In genomic region chr7:50264908-50265307, GRCh38 we compare ENCODE assay signal across 1 cellular context.
TF ChIP-seq lines count a peak whose summit lies in the region.

No MANE protein-coding gene starts in this region.

TF ChIP-seq in GM12878, 131 proteins besides CTCF, POLR2A, EP300 and RAD21 (continued from another document and continues in another):
- TF ChIP-seq E2F8 (IDR thresholded peaks at IDR 0.05; ENCODE audit: low read depth, partially characterized antibody) (no peak), PAX8 (IDR thresholded peaks at IDR 0.05) (no peak), WRNIP1 (IDR thresholded peaks at IDR 0.05; ENCODE audit: borderline replicate concordance, low read depth, low read length) (no peak), KLF5 (IDR thresholded peaks at IDR 0.05; ENCODE audit: partially characterized antibody) (no peak), JUNB (IDR thresholded peaks at IDR 0.05) (peak; percentile 85), HSF1 (IDR thresholded peaks at IDR 0.05; ENCODE audit: low read depth, low read length) (no peak), PKNOX1 (IDR thresholded peaks at IDR 0.05) (no peak), KDM1A (IDR thresholded peaks at IDR 0.05; ENCODE audit: borderline replicate concordance) (no peak), CUX1 (IDR thresholded peaks at IDR 0.05; ENCODE audit: insufficient replicate concordance, low read depth, low read length) (no peak), ZNF687 (IDR thresholded peaks at IDR 0.05) (no peak), HCFC1 (IDR thresholded peaks at IDR 0.05; ENCODE audit: low read length) (no peak), STAT1 (conservative IDR thresholded peaks at IDR 0.05) (no peak), NR2C2 (IDR thresholded peaks at IDR 0.05; ENCODE audit: borderline replicate concordance, control insufficient read depth, insufficient read length, low read depth) (no peak), CHD4 (IDR thresholded peaks at IDR 0.05) (no peak), POLR2AphosphoS2 (IDR thresholded peaks at IDR 0.05; ENCODE audit: low read depth, low read length) (no peak), ZNF217 (IDR thresholded peaks at IDR 0.05) (no peak), ESRRA (IDR thresholded peaks at IDR 0.05; ENCODE audit: low read length) (no peak), ETV6 (conservative IDR thresholded peaks at IDR 0.05 in 1 of 2, IDR thresholded peaks at IDR 0.05 in 1 of 2; ENCODE audit: borderline replicate concordance in 1 of 2, low read depth in 1 of 2) (no peak; a peak in 1 of 4 replicates), CREB1 (IDR thresholded peaks at IDR 0.05; ENCODE audit: low read depth) (0 out of 2 replicates have a peak, but pooled peaks have one; percentile 41), ATF7 (IDR thresholded peaks at IDR 0.05; ENCODE audit: low read depth) (0 out of 2 replicates have a peak, but pooled peaks have one; percentile 12), ELK1 (IDR thresholded peaks at IDR 0.05; ENCODE audit: low read depth, low read length) (no peak), EED (IDR thresholded peaks at IDR 0.05; ENCODE audit: low read depth) (peak; percentile 97), CREM (IDR thresholded peaks at IDR 0.05; ENCODE audit: low read depth) (no peak), BCLAF1 (IDR thresholded peaks at IDR 0.05) (no peak), MEF2B (IDR thresholded peaks at IDR 0.05; ENCODE audit: partially characterized antibody, poor library complexity, severe bottlenecking) (no peak), PRDM15 (CRISPR knock-in tag; IDR thresholded peaks at IDR 0.05) (no peak), CBX3 (IDR thresholded peaks at IDR 0.05; ENCODE audit: borderline replicate concordance, low read depth) (no peak), NKRF (conservative IDR thresholded peaks at IDR 0.05) (no peak)
